ENCODE assay signal across 8 cellular contexts in genomic region chr14:91021991-91022621, GRCh38. TPM values are rescaled to one million over a fixed set of nuclear protein-coding genes. Genes with fewer than 3 reads are reported as not detected.
A peak's percentile ranks its signal among the peaks of the same experiment; 100 is the strongest.
DNase-seq lines count a peak whose midpoint lies in the region; ATAC-seq, FAIRE-seq and TF ChIP-seq lines count a peak whose summit lies in the region.

No MANE protein-coding gene starts in this region.

- no peaks in the 10 kb centered on the region for H3K4me1 ChIP-seq in small intestine (ENCODE audit: control insufficient read depth in 2 of 2, insufficient read depth in 1 of 2, low read depth in 1 of 2, low read length in 1 of 2)
- H3K4me1 ChIP-seq in thyroid gland: no peaks in the 10 kb centered on the region

- H3K27me3 ChIP-seq in small intestine (ENCODE audit: control insufficient read depth in 2 of 2, insufficient read depth in 2 of 2, low read length in 2 of 2) (no peaks in the 10 kb centered on the region), thyroid gland (no peaks in the 10 kb centered on the region)

- peak; percentile 90 for FAIRE-seq in small intestine (lab: Jason Lieb, UNC)

- TF ChIP-seq CTCF in WTC11 (IDR thresholded peaks at IDR 0.05) (no peak), thyroid gland (IDR thresholded peaks at IDR 0.05) (no peak)

- CTCF ChIA-PET in WTC11 (lab: Charles Lee): no interaction called here

- intact Hi-C loops in thyroid gland (cut with DNase I): no loop called here

- H3K27ac Mint-ChIP-seq in activated naive CD8-positive, alpha-beta T cell: peak overlapping the region; percentile 91
- H3K27ac Mint-ChIP-seq in WTC11: no peak overlapping the region

- no peak for DNase-seq in small intestine
- no peak for DNase-seq in stimulated activated CD4-positive, alpha-beta T cell treated with anti-CD3 and anti-CD28 coated beads, Interleukin-2, amount 100 ng/mL, for 24 hours
- DNase-seq in WTC11 (ENCODE audit: low spot score): no peak
- DNase-seq in cerebellum (ENCODE audit: low spot score): no peak
- DNase-seq in thyroid gland: no peak

- H3K9me3 ChIP-seq in small intestine (ENCODE audit: control insufficient read depth, low read depth): no peaks in the 10 kb centered on the region
- no peaks in the 10 kb centered on the region for H3K9me3 ChIP-seq in thyroid gland

- H3K27ac ChIP-seq in small intestine (ENCODE audit: low read depth in 1 of 2, low read length in 1 of 2): peak overlapping the region; percentile 50 to 94
- H3K27ac ChIP-seq in thyroid gland: no peak overlapping the region

- POLR2A ChIA-PET in WTC11 (lab: Charles Lee): no interaction called here

- peaks cover 9% of the 10 kb centered on the region for H3K36me3 Mint-ChIP-seq in activated naive CD8-positive, alpha-beta T cell
- H3K36me3 Mint-ChIP-seq in WTC11: no peaks in the 10 kb centered on the region

- WGBS in small intestine, 3 donors: 81 to 84% (median 83%) methylated on average over 1 of the region's 1 CpG
- WGBS in thyroid gland, 2 donors: 96 to 98% methylated on average over 1 of the region's 1 CpG

- H3K4me3 ChIP-seq in small intestine (ENCODE audit: low read depth in 1 of 2, low read length in 2 of 2): peak overlapping the region in 1 of 2 donors; percentile 37
- peak overlapping the region in 1 of 3 donors; percentile 2 for H3K4me3 ChIP-seq in thyroid gland (replicated peaks in 1 of 3)

- no peaks in the 10 kb centered on the region for H3K9me3 Mint-ChIP-seq in activated naive CD8-positive, alpha-beta T cell (ENCODE audit: low read depth)
- H3K9me3 Mint-ChIP-seq in WTC11: no peaks in the 10 kb centered on the region

- peaks cover 57% of the 10 kb centered on the region for H3K4me1 Mint-ChIP-seq in activated naive CD8-positive, alpha-beta T cell (ENCODE audit: low read depth)
- no peaks in the 10 kb centered on the region for H3K4me1 Mint-ChIP-seq in WTC11

- H3K27me3 Mint-ChIP-seq in activated naive CD8-positive, alpha-beta T cell: no peaks in the 10 kb centered on the region
- no peaks in the 10 kb centered on the region for H3K27me3 Mint-ChIP-seq in WTC11 (ENCODE audit: low read depth)

- no peak for TF ChIP-seq POLR2A in thyroid gland (IDR thresholded peaks at IDR 0.05)

- peak overlapping the region; percentile 73 for H3K4me3 Mint-ChIP-seq in activated naive CD8-positive, alpha-beta T cell
- no peak overlapping the region for H3K4me3 Mint-ChIP-seq in WTC11

- ATAC-seq in GM19043 (IDR thresholded peaks at IDR 0.05; ENCODE audit: low read depth, unreplicated experiment): peak; percentile 36
- ATAC-seq in HG02885 (IDR thresholded peaks at IDR 0.05; ENCODE audit: poor library complexity, unreplicated experiment): peak; percentile 37
- ATAC-seq in WTC11: no peak

- no peaks in the 10 kb centered on the region for H3K36me3 ChIP-seq in small intestine (ENCODE audit: control insufficient read depth in 2 of 2, insufficient read depth in 2 of 2, low read length in 2 of 2)
- no peaks in the 10 kb centered on the region for H3K36me3 ChIP-seq in thyroid gland

TF ChIP-seq in WTC11, 78 proteins besides CTCF, POLR2A, EP300 and RAD21 (continues in another document):
- no peak for TF ChIP-seq ZNF232 (CRISPR knock-in tag; IDR thresholded peaks at IDR 0.05)
- TF ChIP-seq ZNF219 (CRISPR knock-in tag; IDR thresholded peaks at IDR 0.05; ENCODE audit: borderline replicate concordance): no peak
- no peak for TF ChIP-seq PRDM15 (CRISPR knock-in tag; IDR thresholded peaks at IDR 0.05)
- no peak for TF ChIP-seq CDX4 (CRISPR knock-in tag; IDR thresholded peaks at IDR 0.05; ENCODE audit: borderline replicate concordance)
- no peak for TF ChIP-seq SMAD3 (CRISPR knock-in tag; IDR thresholded peaks at IDR 0.05; ENCODE audit: borderline replicate concordance)
- TF ChIP-seq AR (CRISPR knock-in tag; IDR thresholded peaks at IDR 0.05): no peak
- no peak for TF ChIP-seq TEAD1 (CRISPR knock-in tag; IDR thresholded peaks at IDR 0.05)
- TF ChIP-seq ARID4B (CRISPR knock-in tag; IDR thresholded peaks at IDR 0.05; ENCODE audit: borderline replicate concordance): no peak

RNA-seq across cellular contexts. Expression of gene RPS6KA5, which starts 38.3 kb away (rescaled TPM):
- polyA plus RNA-seq in small intestine: 1 to 10 TPM; 1.9 to 5.1 (median 2.4) TPM
- 3.7 to 5.3 TPM (median 5.2 TPM) in 3 replicates for total RNA-seq in WTC11 (2021)
- 10.6 TPM for total RNA-seq in cerebellum
- total RNA-seq in thyroid gland: 10 to 100 TPM in 1 of 4 donors, 1 to 10 TPM in 3; 6.4 to 17.4 (median 8.9) TPM

Comparison
In these comparisons a context has a peak if more than half of its experiments do, and no peak if none do; other contexts are left out.
1. H3K27ac ChIP-seq: peak in small intestine (2 of 2); none in thyroid gland (0 of 3).